ENCODE assay signal across 8 cellular contexts in the genomic region with DNA sequence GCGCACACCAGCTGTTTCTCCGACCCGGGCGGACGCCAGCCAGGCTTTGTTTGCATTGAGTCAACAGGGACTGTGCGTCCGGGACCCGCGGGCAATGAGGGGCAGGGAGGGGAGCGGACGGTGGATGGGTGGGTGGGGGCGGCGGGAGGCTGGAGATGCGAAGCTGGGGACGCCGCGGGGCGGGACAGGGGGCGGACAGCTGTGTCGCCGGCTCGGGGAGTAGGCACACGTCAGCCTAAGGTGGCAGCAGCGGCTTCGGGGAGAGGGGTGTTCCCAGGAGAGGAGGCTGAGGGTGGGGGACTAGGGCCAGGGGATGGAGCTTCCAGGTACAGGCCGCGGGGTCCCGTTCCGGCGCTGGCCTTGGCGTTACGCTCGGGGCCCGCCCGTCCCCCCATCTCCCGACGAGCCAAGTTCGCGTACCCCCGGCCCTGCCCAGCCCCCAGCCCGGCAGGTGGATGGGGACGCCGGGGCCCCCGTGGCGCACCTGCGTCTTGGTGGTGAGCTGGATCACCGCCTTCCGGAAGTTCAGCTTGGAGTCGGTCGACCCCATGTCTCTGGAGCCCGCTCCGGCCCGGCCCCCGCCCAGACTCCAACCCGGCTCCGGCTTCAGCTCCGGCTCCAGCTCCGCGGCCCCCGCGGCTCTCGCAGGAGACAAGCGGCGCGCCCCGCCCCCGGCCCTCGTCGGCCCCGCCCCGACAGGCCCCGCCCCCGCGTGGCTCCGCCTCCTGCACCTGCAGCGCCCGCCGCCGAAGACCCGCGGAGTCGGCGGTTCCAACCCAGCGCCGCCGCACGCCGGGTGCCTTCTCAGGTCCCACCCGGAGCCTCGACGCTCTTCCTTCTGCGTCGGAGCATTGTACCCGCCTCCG. TPM values are rescaled to one million over a fixed set of nuclear protein-coding genes. Genes with fewer than 3 reads are reported as not detected.
A peak's percentile ranks its signal among the peaks of the same experiment; 100 is the strongest.
DNase-seq lines count a peak whose midpoint lies in the region; ATAC-seq, FAIRE-seq and TF ChIP-seq lines count a peak whose summit lies in the region.

HID1 (minus strand) TSS at position 653 of the 866 bp plus-strand sequence; CDS start at position 550, 103 bp downstream.

- DNase-seq in NCI-H1417 (lab: John Stamatoyannopoulos, UW) (peak; percentile 80 to 87 (median 83)), NCI-H1417 treated with DMSO at 0.1 percent for 48 hours (lab: John Stamatoyannopoulos, UW) (no peak), PC-3 (peak; percentile 88), H54 (ENCODE audit: insufficient read length, low spot score) (no peak)
- peak; percentile 92 for DNase-seq in activated effector memory CD4-positive, alpha-beta T cell treated with anti-CD3 and anti-CD28 coated beads, Interleukin-2, amount 50 U/mL, for 16 hours

- peak within 1 kb of the TSS; percentile 61 for H3K9ac ChIP-seq in PC-3 (ENCODE audit: low read length)

- H3K4me3 Mint-ChIP-seq in stimulated activated naive CD8-positive, alpha-beta T cell treated with anti-CD3 and anti-CD28 coated beads, Interleukin-15, Interleukin-2, amounts not matched to agents 100 ng/mL and 50 ng/mL, for 24 hours, result peak within 1 kb of the TSS; percentile 76

- H3K27me3 Mint-ChIP-seq in stimulated activated naive CD8-positive, alpha-beta T cell treated with anti-CD3 and anti-CD28 coated beads, Interleukin-15, Interleukin-2, amounts not matched to agents 100 ng/mL and 50 ng/mL, for 24 hours, result peaks cover 18% of the 10 kb centered on the region

- H3K27ac ChIP-seq in PC-3 (ENCODE audit: low read length) (peak within 1 kb of the TSS; percentile 15), gastroesophageal sphincter (peak within 1 kb of the TSS in 3 of 4 donors; percentile 22 to 75 (median 45))

- H3K79me2 ChIP-seq in PC-3 (ENCODE audit: low read length), result peaks cover 21% of the 10 kb centered on the region

- no peaks in the 10 kb centered on the region for H3K27me3 ChIP-seq in PC-3 (ENCODE audit: low read length)
- peaks cover 46% of the 10 kb centered on the region for H3K27me3 ChIP-seq in gastroesophageal sphincter
- peaks cover 35% of the 10 kb centered on the region for H3K27me3 ChIP-seq in neuron (ENCODE audit: insufficient read depth, low read length)

- no peaks in the 10 kb centered on the region for H3F3A ChIP-seq in PC-3 (ENCODE audit: low read length, unreplicated experiment)

- H3K9me2 ChIP-seq in PC-3 (replicated peaks; ENCODE audit: low read length), result no peaks in the 10 kb centered on the region

- 0% methylated on average over 2 to 4 of the region's 95 CpGs for WGBS in gastroesophageal sphincter (ENCODE audit: low coverage in 1 of 2), 2 donors

- no peak for FAIRE-seq in H54 (lab: Jason Lieb, UNC)

- CTCF ChIA-PET in PC-3 (lab: Charles Lee), result interaction anchor here (0.5 to 1.2 kb wide), 7 partner anchors 11 to 229 kb away, joined by 3 to 5 read pairs (median 3); no protein-coding TSS in a partner anchor

- H3K4me3 ChIP-seq in PC-3 (ENCODE audit: low read length) (peak within 1 kb of the TSS; percentile 90), gastroesophageal sphincter (peak within 1 kb of the TSS; percentile 44 to 77), neuron (ENCODE audit: low read length) (peak within 1 kb of the TSS; percentile 57)

- ATAC-seq in PC-3 (peak; percentile 85), gastroesophageal sphincter (peak; percentile 71)

- BruUV-seq in PC-3 (replicated peaks; lab: Mats Ljungman, UMichigan), result no TSS peak

- intact Hi-C loops in PC-3 (cut with micrococcal nuclease), result loop anchor here (2.0 kb wide), 1 partner anchor 62 kb away; no protein-coding TSS in a partner anchor

- H3K4me1 ChIP-seq in PC-3 (ENCODE audit: insufficient read depth, low read length), result peaks cover 36% of the 10 kb centered on the region
- H3K4me1 ChIP-seq in gastroesophageal sphincter, result peaks cover 0 to 23% (median 14%) of the 10 kb centered on the region in 3 donors
- peaks cover 8% of the 10 kb centered on the region for H3K4me1 ChIP-seq in neuron (ENCODE audit: insufficient read depth, low read length)

- H2AFZ ChIP-seq in PC-3 (ENCODE audit: low read length), result peak within 1 kb of the TSS; percentile 87
- H2AFZ ChIP-seq in neuron (ENCODE audit: low read depth, low read length), result no peak within 1 kb of the TSS

- H3K36me3 ChIP-seq in PC-3 (ENCODE audit: low read depth, low read length) (no peaks in the 10 kb centered on the region), gastroesophageal sphincter (no peaks in the 10 kb centered on the region), neuron (ENCODE audit: insufficient read depth, low read length) (no peaks in the 10 kb centered on the region)

- no peaks in the 10 kb centered on the region for H3K36me3 Mint-ChIP-seq in stimulated activated naive CD8-positive, alpha-beta T cell treated with anti-CD3 and anti-CD28 coated beads, Interleukin-15, Interleukin-2, amounts not matched to agents 100 ng/mL and 50 ng/mL, for 24 hours (ENCODE audit: low read depth)

- H4K20me1 ChIP-seq in PC-3 (ENCODE audit: low read length), result no peaks in the 10 kb centered on the region

- peak within 1 kb of the TSS; percentile 96 for H3K4me2 ChIP-seq in PC-3 (ENCODE audit: low read length)

- H3K9me3 ChIP-seq in PC-3 (ENCODE audit: low read length) (no peaks in the 10 kb centered on the region), gastroesophageal sphincter (no peaks in the 10 kb centered on the region), neuron (ENCODE audit: low read length) (no peaks in the 10 kb centered on the region)

- TF ChIP-seq CTCF in PC-3 (conservative IDR thresholded peaks at IDR 0.05; ENCODE audit: low read depth, low read length), result no peak
- TF ChIP-seq CTCF in gastroesophageal sphincter (IDR thresholded peaks at IDR 0.05), result no peak

- POLR2A ChIA-PET in PC-3 (lab: Charles Lee; ENCODE audit: unreplicated experiment), result interaction anchor here (0.6 to 1.5 kb wide), 6 partner anchors 8 to 39 kb away, joined by 3 to 11 read pairs (median 4); partner anchors contain the start of gene CDR2L

- H3K4me1 Mint-ChIP-seq in stimulated activated naive CD8-positive, alpha-beta T cell treated with anti-CD3 and anti-CD28 coated beads, Interleukin-15, Interleukin-2, amounts not matched to agents 100 ng/mL and 50 ng/mL, for 24 hours (ENCODE audit: low read depth), result peaks cover 5% of the 10 kb centered on the region

- no peaks in the 10 kb centered on the region for H3K9me3 Mint-ChIP-seq in stimulated activated naive CD8-positive, alpha-beta T cell treated with anti-CD3 and anti-CD28 coated beads, Interleukin-15, Interleukin-2, amounts not matched to agents 100 ng/mL and 50 ng/mL, for 24 hours

- no peak for TF ChIP-seq POLR2A in gastroesophageal sphincter (IDR thresholded peaks at IDR 0.05)
- no peak for TF ChIP-seq POLR2A in H54 (IDR thresholded peaks at IDR 0.05; ENCODE audit: low read depth, low read length)

- H3K27ac Mint-ChIP-seq in stimulated activated naive CD8-positive, alpha-beta T cell treated with anti-CD3 and anti-CD28 coated beads, Interleukin-15, Interleukin-2, amounts not matched to agents 100 ng/mL and 50 ng/mL, for 24 hours, result no peak within 1 kb of the TSS

- TF ChIP-seq EP300 in gastroesophageal sphincter (IDR thresholded peaks at IDR 0.05), result no peak

RNA-seq across cellular contexts. Expression of gene HID1, which starts in this region (rescaled TPM):
- total RNA-seq in PC-3 (2014; rRNA removed) (40.6 and 51.0 TPM in 2 replicates), gastroesophageal sphincter (10 to 100 TPM in 2 of 4 donors, 1 to 10 TPM in 2; 4.6 to 21.9 (median 10.8) TPM)

Comparison
In these comparisons a context has a peak if more than half of its experiments do, and no peak if none do; other contexts are left out.
1. DNase-seq: peak in NCI-H1417 (3 of 3), PC-3 (single experiment) and activated effector memory CD4-positive, alpha-beta T cell treated with anti-CD3 and anti-CD28 coated beads, Interleukin-2, amount 50 U/mL, for 16 hours (single experiment); none in NCI-H1417 treated with DMSO at 0.1 percent for 48 hours (single experiment) and H54 (single experiment).
2. Peak in every context shown above with its lines, with median percentiles within 50 percentile points of each other: H3K4me3 ChIP-seq.